ENCODE assay signal across 13 cellular contexts in genomic region chr18:44651453-44651852, GRCh38. TPM values are rescaled to one million over a fixed set of nuclear protein-coding genes. Genes with fewer than 3 reads are reported as not detected.
A peak's percentile ranks its signal among the peaks of the same experiment; 100 is the strongest.
DNase-seq lines count a peak whose midpoint lies in the region; ATAC-seq, FAIRE-seq and TF ChIP-seq lines count a peak whose summit lies in the region.
"Had no signal": no experiment of that assay in that cellular context is flagged by ENCODE, and none has a peak within 500 bp of the region (broad histone marks: within the 10 kb centered on the region; RNA-seq: fewer than 3 reads in every experiment).

No MANE protein-coding gene starts in this region.

- no peaks in the 10 kb centered on the region for H3K9me3 Mint-ChIP-seq in MCF 10A (ENCODE audit: unreplicated experiment)
- H3K9me3 Mint-ChIP-seq in CD8-positive, alpha-beta T cell: no peaks in the 10 kb centered on the region
- H3K9me3 Mint-ChIP-seq: activated naive CD4-positive, alpha-beta T cell treated with anti-CD3 and anti-CD28 coated beads, Interleukin-2, amount 50 U/mL, for 24 hours had no signal

- BruUV-seq in MCF 10A (replicated peaks; lab: Mats Ljungman, UMichigan): no TSS peak
- BruUV-seq in K562 (replicated peaks; lab: Mats Ljungman, UMichigan): no TSS peak

- H3K27ac ChIP-seq in breast epithelium (no peak overlapping the region), K562 (ENCODE audit: extremely low read depth, low read depth, low read length) (no peak overlapping the region), aorta (ENCODE audit: low read depth in 1 of 2, low read length in 2 of 2) (no peak overlapping the region)
- H3K27ac ChIP-seq in CD8-positive, alpha-beta T cell (ENCODE audit: low read depth, low read length): no peak overlapping the region
- H3K27ac ChIP-seq: 22Rv1, suprapubic skin had no signal

- peak; percentile 45; the same call in 1 of the 2 replicates for TF ChIP-seq EP300 in K562 (IDR thresholded peaks at IDR 0.05; ENCODE audit: low read length)

- H3K27me3 ChIP-seq in breast epithelium (no peaks in the 10 kb centered on the region), K562 (ENCODE audit: control insufficient read depth in 2 of 2, insufficient read depth in 2 of 2, low read length in 2 of 2) (no peaks in the 10 kb centered on the region), aorta (ENCODE audit: control insufficient read depth in 1 of 2, insufficient read depth in 2 of 2, low read length in 1 of 2) (no peaks in the 10 kb centered on the region)
- H3K27me3 ChIP-seq in CD8-positive, alpha-beta T cell (ENCODE audit: insufficient read depth, low read length): no peaks in the 10 kb centered on the region
- H3K27me3 ChIP-seq: suprapubic skin had no signal

- CTCF ChIA-PET in MCF 10A (lab: Yijun Ruan, JAX) (interaction anchor here (0.6 to 1.2 kb wide), 4 partner anchors 26 to 506 kb away, joined by 3 to 5 read pairs (median 3); no protein-coding TSS in a partner anchor), K562 (lab: Yijun Ruan, JAX; ENCODE audit: low intra/inter-chr PET ratio) (no interaction called here)
- CTCF ChIA-PET in CD8-positive, alpha-beta T cell (lab: Charles Lee): no interaction called here

- TF ChIP-seq CTCF in MCF 10A (IDR thresholded peaks at IDR 0.05; ENCODE audit: unreplicated experiment) (no peak), breast epithelium (IDR thresholded peaks at IDR 0.05) (no peak), K562 (IDR thresholded peaks at IDR 0.05 in 2 of 3, conservative IDR thresholded peaks at IDR 0.05 in 1 of 3; ENCODE audit: insufficient read depth in 2 of 3, low read depth in 1 of 3, low read length in 3 of 3) (no peak), D721Med (IDR thresholded peaks at IDR 0.05; ENCODE audit: insufficient read depth, missing control alignments) (no peak)
- TF ChIP-seq CTCF in CD8-positive, alpha-beta T cell (IDR thresholded peaks at IDR 0.05): no peak

- no peak overlapping the region for H3K27ac Mint-ChIP-seq in MCF 10A (ENCODE audit: low read depth, unreplicated experiment)
- no peak overlapping the region for H3K27ac Mint-ChIP-seq in CD8-positive, alpha-beta T cell
- H3K27ac Mint-ChIP-seq: activated naive CD4-positive, alpha-beta T cell treated with anti-CD3 and anti-CD28 coated beads, Interleukin-2, amount 50 U/mL, for 24 hours had no signal

- no peaks in the 10 kb centered on the region for H3K27me3 Mint-ChIP-seq in MCF 10A (ENCODE audit: insufficient read depth, unreplicated experiment)
- peaks cover 2% of the 10 kb centered on the region for H3K27me3 Mint-ChIP-seq in CD8-positive, alpha-beta T cell (ENCODE audit: low read depth)

- H3K9me1 ChIP-seq in K562 (ENCODE audit: control insufficient read depth, insufficient read depth, low read length): no peaks in the 10 kb centered on the region

- no peak overlapping the region for H2AFZ ChIP-seq in K562 (ENCODE audit: low read depth, low read length)

- no peak overlapping the region for H3K9ac ChIP-seq in K562 (ENCODE audit: insufficient read depth in 1 of 2, low read depth in 2 of 2, low read length in 2 of 2)

- no peak for TF ChIP-seq POLR2A in breast epithelium (IDR thresholded peaks at IDR 0.05)
- no peak for TF ChIP-seq POLR2A in K562 (conservative IDR thresholded peaks at IDR 0.05)

- no peak for TF ChIP-seq RAD21 in K562 (CRISPR knock-in tag; conservative IDR thresholded peaks at IDR 0.05 in 1 of 2, IDR thresholded peaks at IDR 0.05 in 1 of 2)

- H3K4me1 ChIP-seq in breast epithelium (no peaks in the 10 kb centered on the region), K562 (replicated peaks in 1 of 2; ENCODE audit: control insufficient read depth in 2 of 2, insufficient read depth in 2 of 2, low read length in 2 of 2) (peaks cover 0 to 14% of the 10 kb centered on the region in 2 experiments; a peak in 3 of 5 replicates), aorta (ENCODE audit: control insufficient read depth in 1 of 2, insufficient read depth in 2 of 2, low read length in 2 of 2) (peaks cover 0 to 4% of the 10 kb centered on the region in 2 donors)
- no peaks in the 10 kb centered on the region for H3K4me1 ChIP-seq in CD8-positive, alpha-beta T cell (ENCODE audit: insufficient read depth, low read length)

- H3K4me1 Mint-ChIP-seq in MCF 10A (ENCODE audit: insufficient read depth, unreplicated experiment): peaks cover 22% of the 10 kb centered on the region
- H3K4me1 Mint-ChIP-seq in CD8-positive, alpha-beta T cell (ENCODE audit: low read depth): no peaks in the 10 kb centered on the region
- H3K4me1 Mint-ChIP-seq: activated naive CD4-positive, alpha-beta T cell treated with anti-CD3 and anti-CD28 coated beads, Interleukin-2, amount 50 U/mL, for 24 hours had no signal

- H3K79me2 ChIP-seq in K562 (ENCODE audit: control insufficient read depth, insufficient read depth, low read length): no peaks in the 10 kb centered on the region

- no peak overlapping the region for H3K4me3 Mint-ChIP-seq in MCF 10A (ENCODE audit: unreplicated experiment)
- H3K4me3 Mint-ChIP-seq in CD8-positive, alpha-beta T cell: no peak overlapping the region
- H3K4me3 Mint-ChIP-seq: activated naive CD4-positive, alpha-beta T cell treated with anti-CD3 and anti-CD28 coated beads, Interleukin-2, amount 50 U/mL, for 24 hours had no signal

- peak; percentile 79 for ATAC-seq in K562
- peak; percentile 64 for ATAC-seq in aorta (ENCODE audit: low FRiP score)
- no peak for ATAC-seq in GM21423 (IDR thresholded peaks at IDR 0.05; ENCODE audit: unreplicated experiment)
- ATAC-seq in CD8-positive, alpha-beta T cell: no peak
- ATAC-seq: activated CD4-positive, CD25-positive, alpha-beta regulatory T cell treated with anti-CD3 and anti-CD28 coated beads, Interleukin-2, amount 50 U/mL, for 24 hours had no signal

- H3K4me3 ChIP-seq in breast epithelium (no peak overlapping the region), K562 (no peak overlapping the region), aorta (ENCODE audit: low read length in 2 of 2) (no peak overlapping the region)
- no peak overlapping the region for H3K4me3 ChIP-seq in CD8-positive, alpha-beta T cell (ENCODE audit: low read depth, low read length)
- H3K4me3 ChIP-seq: suprapubic skin had no signal

- H3K9me3 ChIP-seq in breast epithelium (no peaks in the 10 kb centered on the region), K562 (replicated peaks; ENCODE audit: control insufficient read depth, insufficient read depth, low read depth, low read length) (no peaks in the 10 kb centered on the region), aorta (ENCODE audit: control insufficient read depth, low read length) (no peaks in the 10 kb centered on the region)
- H3K9me3 ChIP-seq in CD8-positive, alpha-beta T cell (ENCODE audit: low read length): no peaks in the 10 kb centered on the region
- H3K9me3 ChIP-seq: suprapubic skin had no signal

- peak; percentile 73 for DNase-seq in MCF 10A (ENCODE audit: unreplicated experiment)
- DNase-seq in breast epithelium (ENCODE audit: low spot score in 2 of 2): no peak
- peak; percentile 4 to 47 (median 10) for DNase-seq in K562 (ENCODE audit: extremely low read depth in 1 of 4, low spot score in 3 of 4)
- peak; percentile 70 for DNase-seq in iris pigment epithelial cell (ENCODE audit: low read depth)
- no peak for DNase-seq in aorta
- DNase-seq in CD8-positive, alpha-beta T cell: no peak
- no peak for DNase-seq in D721Med (ENCODE audit: insufficient read length, low spot score)
- DNase-seq: stimulated activated CD4-positive, alpha-beta T cell treated with anti-CD3 and anti-CD28 coated beads, Interleukin-1b, Interleukin-23, amount 100 ng/mL, for 48 hours had no signal

- H3K4me2 ChIP-seq in K562 (ENCODE audit: insufficient read depth, low read length): no peak overlapping the region; the same call in 1 of the 2 replicates

- POLR2A ChIA-PET in MCF 10A (lab: Yijun Ruan, JAX): interaction anchor here (0.7 to 1.0 kb wide), 2 partner anchors 9 to 757 kb away, joined by 3 to 4 read pairs; no protein-coding TSS in a partner anchor
- POLR2A ChIA-PET in K562 (lab: Yijun Ruan, JAX): no interaction called here
- POLR2A ChIA-PET in CD8-positive, alpha-beta T cell (lab: Charles Lee): no interaction called here

- intact Hi-C loops in MCF 10A (cut with micrococcal nuclease) (loop anchor here (10.0 kb wide), 1 partner anchor 57 kb away; no protein-coding TSS in a partner anchor), breast epithelium (cut with DNase I; ENCODE audit: low total_unique reads) (no loop called here), K562 (cut with micrococcal nuclease) (no loop called here), aorta (cut with DNase I) (no loop called here)
- intact Hi-C loops in CD8-positive, alpha-beta T cell (cut with DNase I, micrococcal nuclease): no loop called here

- no peak for FAIRE-seq in K562 (lab: Jason Lieb, UNC)
- no peak for FAIRE-seq in D721Med (lab: Jason Lieb, UNC)

- H4K20me1 ChIP-seq in K562 (replicated peaks; ENCODE audit: control insufficient read depth, insufficient read depth, low read length): no peaks in the 10 kb centered on the region

- in situ Hi-C loops in K562 (cut with MboI): no loop called here

- 0% methylated on average over 5 of the region's 6 CpGs for WGBS in K562 (ENCODE audit: insufficient coverage, low coverage, missing lambda C conversion rate)
- WGBS in aorta, 2 donors: 3% methylated on average over 6 of the region's 6 CpGs

- H3K36me3 ChIP-seq in breast epithelium: no peaks in the 10 kb centered on the region
- no peaks in the 10 kb centered on the region for H3K36me3 ChIP-seq in K562 (ENCODE audit: control insufficient read depth, insufficient read depth, low read length)
- no peaks in the 10 kb centered on the region for H3K36me3 ChIP-seq in aorta (ENCODE audit: control insufficient read depth in 1 of 2, insufficient read depth in 2 of 2, low read length in 1 of 2)
- no peaks in the 10 kb centered on the region for H3K36me3 ChIP-seq in CD8-positive, alpha-beta T cell (ENCODE audit: insufficient read depth, low read length)
- H3K36me3 ChIP-seq: suprapubic skin had no signal

- no peaks in the 10 kb centered on the region for H3K36me3 Mint-ChIP-seq in MCF 10A (ENCODE audit: insufficient read depth, unreplicated experiment)
- H3K36me3 Mint-ChIP-seq in CD8-positive, alpha-beta T cell: no peaks in the 10 kb centered on the region
- H3K36me3 Mint-ChIP-seq: activated naive CD4-positive, alpha-beta T cell treated with anti-CD3 and anti-CD28 coated beads, Interleukin-2, amount 50 U/mL, for 24 hours had no signal

RNA-seq across cellular contexts. Expression of gene SETBP1, which starts 29.2 kb away (rescaled TPM):
- total RNA-seq in MCF 10A (2022) (4.8 and 4.9 TPM in 2 replicates), breast epithelium (10 to 100 TPM; 26.2 to 40.1 (median 37.0) TPM), K562 (2014; rRNA removed) (under 0.01 and 0.04 TPM in 2 replicates), K562 (2014; rRNA removed; fragmentation: Illumina TruSeq; extraction: Trizol) (under 0.01 and 0.04 TPM in 2 replicates), K562 (2015; rRNA removed; fragmentation: Illumina TruSeq; extraction: Trizol) (0.04 TPM in 2 replicates), K562 (2021) (0.13 and 0.18 TPM in 2 replicates), aorta (10 to 100 TPM; 42.4 to 85.0 TPM)
- total RNA-seq in K562 (2011; cell fraction: chromatin; rRNA removed; ENCODE audit: low replicate concordance): 0.95 and 1.1 TPM in 2 replicates
- total RNA-seq in K562 (2011; cell fraction: nucleolus; rRNA removed): 0.13 and 0.33 TPM in 2 replicates
- 0.37 and 0.84 TPM in 2 replicates for total RNA-seq in K562 (2011; cell fraction: nucleoplasm; rRNA removed)
- polyA plus RNA-seq in K562 (2011; rRNA removed) (0.04 and 0.13 TPM in 2 replicates), K562 (2014; fragmentation: Illumina TruSeq; extraction: Trizol) (0.04 and 0.10 TPM in 2 replicates), K562 (2014; fragmentation: Nextera tagmentation; extraction: Ambion mirVana) (under 1 TPM; 0.03 TPM), K562 (2014; rRNA removed) (0.04 and 0.11 TPM in 2 replicates), aorta (1 to 10 TPM; 1.3 to 5.8 TPM)
- 0.01 and 0.04 TPM in 2 replicates for polyA plus RNA-seq in K562 (2011; cell fraction: cytosol; rRNA removed)
- 0.15 and 0.17 TPM in 2 replicates for polyA plus RNA-seq in K562 (2011; cell fraction: nucleus; rRNA removed)
- 0.17 and 0.20 TPM in 2 replicates for polyA plus RNA-seq in K562 (2012)
- 0.06 and 0.39 TPM in 2 replicates for polyA minus RNA-seq in K562 (2011; rRNA and poly(A)+ RNA removed)
- polyA minus RNA-seq in K562 (2011; cell fraction: cytosol; rRNA and poly(A)+ RNA removed): not detected in 2 replicates
- 0.22 and 0.40 TPM in 2 replicates for polyA minus RNA-seq in K562 (2011; cell fraction: nucleus; rRNA and poly(A)+ RNA removed)
- 1 to 10 TPM in 1 of 2 experiments, under 1 TPM in 1; 0.90 to 2.1 TPM for total RNA-seq in CD8-positive, alpha-beta T cell

Comparison
In these comparisons a context has a peak if more than half of its experiments do, and no peak if none do; other contexts are left out.
1. DNase-seq: peak in MCF 10A (single experiment), K562 (4 of 4) and iris pigment epithelial cell (single experiment); none in breast epithelium (0 of 2), aorta (0 of 2), CD8-positive, alpha-beta T cell (0 of 7) and D721Med (single experiment).
2. ATAC-seq: peak in K562 (single experiment) and aorta (single experiment); none in GM21423 (single experiment) and CD8-positive, alpha-beta T cell (single experiment).